In the genomic region with DNA sequence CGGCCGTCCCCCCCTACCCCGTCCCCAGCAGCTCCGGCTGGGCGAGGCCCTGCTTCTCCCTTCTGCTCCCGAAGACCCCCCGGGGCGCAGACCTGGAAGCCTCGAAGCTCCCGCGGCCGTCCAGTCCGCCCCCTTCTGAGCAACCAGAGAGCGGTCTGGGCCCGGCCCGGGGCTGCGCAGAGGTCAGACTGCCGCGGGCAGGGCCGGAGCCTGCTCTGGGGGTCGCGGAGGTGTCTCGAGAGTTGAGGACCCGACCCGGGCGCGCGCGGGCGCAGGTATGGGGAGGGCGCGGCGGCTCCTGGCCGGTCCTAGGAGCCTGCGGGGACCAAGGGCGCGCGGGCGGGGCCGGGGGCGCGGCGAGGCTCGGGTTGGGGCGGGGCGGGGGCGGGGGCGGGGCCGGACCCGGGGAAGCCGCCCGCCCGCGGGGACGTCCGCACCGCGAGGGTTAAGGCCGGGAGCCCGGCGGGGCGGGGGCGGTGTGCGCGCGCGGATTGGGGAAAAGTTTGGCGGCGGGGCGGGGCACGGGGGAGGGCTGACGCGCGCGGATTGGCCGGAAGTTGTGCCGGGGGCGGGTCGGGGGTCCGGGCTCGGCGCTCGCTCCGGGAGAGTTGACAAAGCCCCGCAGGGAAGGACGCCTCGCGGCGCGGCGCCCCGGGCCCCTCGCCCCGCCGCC, we compare ENCODE assay signal across 8 cellular contexts. TPM values are rescaled to one million over a fixed set of nuclear protein-coding genes. Genes with fewer than 3 reads are reported as not detected.
A peak's percentile ranks its signal among the peaks of the same experiment; 100 is the strongest.
DNase-seq lines count a peak whose midpoint lies in the region; ATAC-seq, FAIRE-seq and TF ChIP-seq lines count a peak whose summit lies in the region.

A gene with protein sequence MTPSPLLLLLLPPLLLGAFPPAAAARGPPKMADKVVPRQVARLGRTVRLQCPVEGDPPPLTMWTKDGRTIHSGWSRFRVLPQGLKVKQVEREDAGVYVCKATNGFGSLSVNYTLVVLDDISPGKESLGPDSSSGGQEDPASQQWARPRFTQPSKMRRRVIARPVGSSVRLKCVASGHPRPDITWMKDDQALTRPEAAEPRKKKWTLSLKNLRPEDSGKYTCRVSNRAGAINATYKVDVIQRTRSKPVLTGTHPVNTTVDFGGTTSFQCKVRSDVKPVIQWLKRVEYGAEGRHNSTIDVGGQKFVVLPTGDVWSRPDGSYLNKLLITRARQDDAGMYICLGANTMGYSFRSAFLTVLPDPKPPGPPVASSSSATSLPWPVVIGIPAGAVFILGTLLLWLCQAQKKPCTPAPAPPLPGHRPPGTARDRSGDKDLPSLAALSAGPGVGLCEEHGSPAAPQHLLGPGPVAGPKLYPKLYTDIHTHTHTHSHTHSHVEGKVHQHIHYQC (plus strand): TSS at position 605 of the 673 bp plus-strand sequence. CDS start 860 bp downstream, outside the sequence.

- H3K9me3 ChIP-seq in neutrophil (no peaks in the 10 kb centered on the region), stomach smooth muscle (ENCODE audit: control insufficient read depth in 2 of 2, low read length in 2 of 2) (no peaks in the 10 kb centered on the region)

- ATAC-seq in GM18502 (IDR thresholded peaks at IDR 0.05; ENCODE audit: poor library complexity, unreplicated experiment) (peak; percentile 41), HG03280 (IDR thresholded peaks at IDR 0.05; ENCODE audit: unreplicated experiment) (peak; percentile 49), GM19455 (IDR thresholded peaks at IDR 0.05; ENCODE audit: unreplicated experiment) (no peak)

- peaks cover 88% of the 10 kb centered on the region for H3K27me3 ChIP-seq in neutrophil
- H3K27me3 ChIP-seq in stomach smooth muscle (ENCODE audit: control insufficient read depth in 1 of 2, insufficient read depth in 2 of 2, low read length in 2 of 2): peaks cover 9 to 15% of the 10 kb centered on the region in 2 donors

- TF ChIP-seq CTCF in neutrophil (IDR thresholded peaks at IDR 0.05): no peak

- H3K4me3 ChIP-seq in neutrophil (ENCODE audit: low read depth in 1 of 2, low read length in 1 of 2): peak within 1 kb of the TSS; percentile 68 to 70
- peak within 1 kb of the TSS; percentile 36 to 80 for H3K4me3 ChIP-seq in stomach smooth muscle (ENCODE audit: low read length in 2 of 2)

- H3K4me1 ChIP-seq in neutrophil (ENCODE audit: control insufficient read depth in 1 of 2, insufficient read depth in 1 of 2, low read depth in 1 of 2, low read length in 1 of 2) (peaks cover 21 to 31% of the 10 kb centered on the region in 2 experiments), stomach smooth muscle (ENCODE audit: control insufficient read depth, insufficient read depth, low read length) (peaks cover 39% of the 10 kb centered on the region)

- in situ Hi-C loops in SK-MEL-5 (cut with HindIII; ENCODE audit: low pct_unique_long_range_greater_than_20kb, low sequenced_read_pairs): no loop called here

- no peak for FAIRE-seq in frontal cortex (lab: Jason Lieb, UNC)

- peak; percentile 83 for DNase-seq in SK-MEL-5 (ENCODE audit: low read depth, low spot score)
- peak; percentile 58 to 94 (median 82) for DNase-seq in activated naive CD4-positive, alpha-beta T cell (lab: John Stamatoyannopoulos, UW)
- DNase-seq in frontal cortex (ENCODE audit: low spot score in 2 of 2): peak; percentile 90 to 94

- peak within 1 kb of the TSS; percentile 41 for H3K27ac ChIP-seq in neutrophil
- H3K27ac ChIP-seq in stomach smooth muscle (ENCODE audit: low read length): peak within 1 kb of the TSS; percentile 46

- peak within 1 kb of the TSS in 1 of 2 donors; percentile 5 for H3K9ac ChIP-seq in stomach smooth muscle (ENCODE audit: low read length in 2 of 2)

- H3K36me3 ChIP-seq in neutrophil (no peaks in the 10 kb centered on the region), stomach smooth muscle (ENCODE audit: control insufficient read depth in 2 of 2, insufficient read depth in 2 of 2, low read length in 2 of 2) (no peaks in the 10 kb centered on the region)

RNA-seq across cellular contexts. Expression of the gene that starts here (rescaled TPM):
- total RNA-seq in SK-MEL-5 (2014; rRNA removed; shearing (Covaris generic)): 4.8 and 6.6 TPM in 2 replicates
- 24.0 and 35.6 TPM in 2 replicates for polyA plus RNA-seq in SK-MEL-5 (2015; cell fraction: cytosol; rRNA removed)
- 4.7 and 7.0 TPM in 2 replicates for polyA plus RNA-seq in SK-MEL-5 (2015; cell fraction: nucleus; rRNA removed)
- 2.0 TPM for total RNA-seq in frontal cortex
